Comparison of ENCODE assay signal across 8 cellular contexts in genomic region chr1:235367000-235367908, GRCh38. TPM values are rescaled to one million over a fixed set of nuclear protein-coding genes. Genes with fewer than 3 reads are reported as not detected.
DNase-seq lines count a peak whose midpoint lies in the region; TF ChIP-seq lines count a peak whose summit lies in the region.

TSS of gene TBCE (plus strand) at chr1:235367427. CDS start at chr1:235380050, 12,623 bp downstream.

- peak; percentile 99 for DNase-seq in G401 (ENCODE audit: low spot score)
- peak; percentile 95 to 97 for DNase-seq in HAP-1 (ENCODE audit: low spot score in 2 of 2)
- peak; percentile 98 for DNase-seq in MM.1S
- peak; percentile 96 to 97 for DNase-seq in SJCRH30
- DNase-seq in activated gamma-delta T cell treated with anti-CD3 and anti-CD28 coated beads, Interleukin-2, amount 50 U/mL, for 16 hours (ENCODE audit: low read depth) = peak; percentile 76
- peak; percentile 97 for DNase-seq in fibroblast of villous mesenchyme (ENCODE audit: low read depth)
- peak; percentile 98 for DNase-seq in stomach

- no peaks in the 10 kb centered on the region; the same call in 1 of the 2 replicates for H3K27me3 ChIP-seq in HAP-1 (ENCODE audit: low read depth)
- H3K27me3 ChIP-seq in MM.1S (replicated peaks; ENCODE audit: insufficient read depth, low read length) = no peaks in the 10 kb centered on the region
- H3K27me3 ChIP-seq in SJCRH30 = no peaks in the 10 kb centered on the region
- no peaks in the 10 kb centered on the region for H3K27me3 ChIP-seq in neural cell (ENCODE audit: insufficient read depth, low read depth, low read length)
- H3K27me3 ChIP-seq in stomach = no peaks in the 10 kb centered on the region

- H3K27ac ChIP-seq in MM.1S (ENCODE audit: low read length) (peak within 1 kb of the TSS; percentile 30; the same call in 1 of the 2 replicates), SJCRH30 (peak within 1 kb of the TSS; percentile 17; the same call in 1 of the 2 replicates), neural cell (ENCODE audit: low read length) (peak within 1 kb of the TSS; percentile 73), stomach (peak within 1 kb of the TSS; percentile 77 to 93 (median 89))

- H3F3A ChIP-seq in MM.1S (ENCODE audit: insufficient read depth, low read length) (no peaks in the 10 kb centered on the region), neural cell (ENCODE audit: insufficient read depth, low read length, poor library complexity, severe bottlenecking) (no peaks in the 10 kb centered on the region)

- H3K9me3 ChIP-seq in HAP-1 (no peaks in the 10 kb centered on the region), MM.1S (replicated peaks; ENCODE audit: insufficient read depth, low read length) (no peaks in the 10 kb centered on the region), SJCRH30 (replicated peaks) (no peaks in the 10 kb centered on the region), neural cell (ENCODE audit: low read length) (no peaks in the 10 kb centered on the region), stomach (no peaks in the 10 kb centered on the region)

- H3K36me3 ChIP-seq in HAP-1 (replicated peaks) (no peaks in the 10 kb centered on the region), MM.1S (replicated peaks; ENCODE audit: insufficient read depth, low read length) (no peaks in the 10 kb centered on the region), SJCRH30 (no peaks in the 10 kb centered on the region; the same call in 1 of the 2 replicates), neural cell (ENCODE audit: insufficient read depth, low read length) (no peaks in the 10 kb centered on the region), stomach (peaks cover 0 to 3% (median 0%) of the 10 kb centered on the region in 4 donors)

- H2AFZ ChIP-seq in MM.1S (ENCODE audit: low read length) = peak within 1 kb of the TSS; percentile 70
- H2AFZ ChIP-seq in neural cell (ENCODE audit: low read depth, low read length) = peak within 1 kb of the TSS; percentile 84

- intact Hi-C loops in stomach (cut with DNase I; ENCODE audit: low total_unique reads) = no loop called here

- TF ChIP-seq CTCF in MM.1S (IDR thresholded peaks at IDR 0.05; ENCODE audit: low read length) = 0 out of 2 replicates have a peak, but pooled peaks have one; percentile 8
- peak; percentile 29 for TF ChIP-seq CTCF in fibroblast of villous mesenchyme (IDR thresholded peaks at IDR 0.05; ENCODE audit: insufficient read depth, low read depth, low read length)
- peak; percentile 57 for TF ChIP-seq CTCF in neural cell (IDR thresholded peaks at IDR 0.05; ENCODE audit: poor library complexity, severe bottlenecking)
- peak in 2 of 7 experiments; percentile 8 to 15 for TF ChIP-seq CTCF in stomach (IDR thresholded peaks at IDR 0.05)

- in situ Hi-C loops in G401 (cut with HindIII; ENCODE audit: low sequenced_read_pairs) = no loop called here
- in situ Hi-C loops in HAP-1 (cut with MboI; ENCODE audit: low sequenced_read_pairs) = no loop called here

- H3K4me3 ChIP-seq in HAP-1 (peak within 1 kb of the TSS; percentile 89), MM.1S (ENCODE audit: low read length) (peak within 1 kb of the TSS; percentile 82), SJCRH30 (peak within 1 kb of the TSS; percentile 76), fibroblast of villous mesenchyme (ENCODE audit: low read depth, low read length) (peak within 1 kb of the TSS; percentile 88), neural cell (ENCODE audit: low read length) (peak within 1 kb of the TSS; percentile 82), stomach (peak within 1 kb of the TSS; percentile 59 to 74 (median 62))

- peaks cover 5% of the 10 kb centered on the region for H3K4me1 ChIP-seq in HAP-1
- H3K4me1 ChIP-seq in MM.1S (ENCODE audit: low read length) = 0 out of 2 replicates have a peak, but pooled peaks cover 4% of the 10 kb centered on the region
- no peaks in the 10 kb centered on the region for H3K4me1 ChIP-seq in SJCRH30
- peaks cover 0 to 32% (median 14%) of the 10 kb centered on the region in 4 donors for H3K4me1 ChIP-seq in stomach

- TF ChIP-seq RAD21 in neural cell (conservative IDR thresholded peaks at IDR 0.05) = no peak

- 0 to 2% (median 0%) methylated on average over 30 to 38 of the region's 38 CpGs for WGBS in stomach, 5 donors

- H3K4me2 ChIP-seq in MM.1S (ENCODE audit: low read depth, low read length) = peak within 1 kb of the TSS; percentile 62
- peak within 1 kb of the TSS; percentile 50 for H3K4me2 ChIP-seq in neural cell (ENCODE audit: low read length)

- H3K9me2 ChIP-seq in MM.1S (replicated peaks; ENCODE audit: insufficient read depth, low read length) (no peaks in the 10 kb centered on the region), neural cell (ENCODE audit: insufficient read depth, low read length) (no peaks in the 10 kb centered on the region)

- H3K79me2 ChIP-seq in MM.1S (ENCODE audit: low read length) (peaks cover 42% of the 10 kb centered on the region), neural cell (replicated peaks; ENCODE audit: insufficient read depth, low read length) (peaks cover 9% of the 10 kb centered on the region)

- H3K9ac ChIP-seq in MM.1S (ENCODE audit: low read length) = peak within 1 kb of the TSS; percentile 64
- H3K9ac ChIP-seq in neural cell (ENCODE audit: low read length) = peak within 1 kb of the TSS; percentile 79

- TF ChIP-seq POLR2A in stomach (IDR thresholded peaks at IDR 0.05) = peak in 1 of 4 donors; percentile 45

- TF ChIP-seq EP300 in neural cell (conservative IDR thresholded peaks at IDR 0.05; ENCODE audit: poor library complexity, severe bottlenecking) (no peak), stomach (IDR thresholded peaks at IDR 0.05) (no peak)

- H4K20me1 ChIP-seq in MM.1S (ENCODE audit: insufficient read depth, low read length) (no peaks in the 10 kb centered on the region), neural cell (ENCODE audit: insufficient read depth) (no peaks in the 10 kb centered on the region)

TF ChIP-seq in neural cell, 6 proteins besides CTCF, POLR2A, EP300 and RAD21:
- peak; percentile 43 for TF ChIP-seq SMC3 (conservative IDR thresholded peaks at IDR 0.05; ENCODE audit: poor library complexity)
- TF ChIP-seq REST (IDR thresholded peaks at IDR 0.05; ENCODE audit: borderline replicate concordance) = peak; percentile 82
- TF ChIP-seq TAF1 (IDR thresholded peaks at IDR 0.05; ENCODE audit: low read depth) = no peak
- TF ChIP-seq EZH2 (IDR thresholded peaks at IDR 0.05; ENCODE audit: borderline replicate concordance, insufficient read depth, low read length, poor library complexity, severe bottlenecking) = no peak
- TF ChIP-seq POLR2AphosphoS5 (IDR thresholded peaks at IDR 0.05) = peak; percentile 85
- TF ChIP-seq MXI1 (conservative IDR thresholded peaks at IDR 0.05; ENCODE audit: poor library complexity, severe bottlenecking) = peak; percentile 85

RNA-seq across cellular contexts. Expression of gene TBCE, which starts in this region (rescaled TPM):
- 59.9 and 69.7 TPM in 2 replicates for total RNA-seq in G401 (2014; rRNA removed; shearing (Covaris generic))
- total RNA-seq in SJCRH30 (2014; rRNA removed; shearing (Covaris generic)) = 36.8 and 38.6 TPM in 2 replicates
- 22.9 and 28.5 TPM in 2 replicates for total RNA-seq in fibroblast of villous mesenchyme
- polyA plus RNA-seq in neural cell = 59.0 and 72.9 TPM in 2 replicates
- polyA minus RNA-seq in neural cell = 42.8 and 46.5 TPM in 2 replicates
- total RNA-seq in stomach = 10 to 100 TPM in 4 of 5 donors, 1 to 10 TPM in 1; 7.1 to 43.7 (median 23.9) TPM
- 10 to 100 TPM; 19.2 to 24.0 (median 23.6) TPM for polyA plus RNA-seq in stomach

Comparison
In these comparisons a context has a peak if more than half of its experiments do, and no peak if none do; other contexts are left out.
1. Peak in every context shown above with its lines: DNase-seq, H3K4me3 ChIP-seq and H3K27ac ChIP-seq.
2. H3K27ac ChIP-seq: peak in every context shown above with its lines; median percentile 89 in stomach; 73 in neural cell; 30 in MM.1S; 17 in SJCRH30.